Comparison of ENCODE assay signal across 11 cellular contexts in genomic region chr1:21976703-21977239, GRCh38. TPM values are rescaled to one million over a fixed set of nuclear protein-coding genes. Genes with fewer than 3 reads are reported as not detected.
DNase-seq lines count a peak whose midpoint lies in the region; ATAC-seq and TF ChIP-seq lines count a peak whose summit lies in the region.
"Not testable (repeated sequence)": the region's sequence is repeated elsewhere in the genome, so short reads cannot be mapped to it uniquely, and the experiment has no call there.
"Had no signal": no experiment of that assay in that cellular context is flagged by ENCODE, and none has a peak within 500 bp of the region (broad histone marks: within the 10 kb centered on the region; RNA-seq: fewer than 3 reads in every experiment).

A gene with protein sequence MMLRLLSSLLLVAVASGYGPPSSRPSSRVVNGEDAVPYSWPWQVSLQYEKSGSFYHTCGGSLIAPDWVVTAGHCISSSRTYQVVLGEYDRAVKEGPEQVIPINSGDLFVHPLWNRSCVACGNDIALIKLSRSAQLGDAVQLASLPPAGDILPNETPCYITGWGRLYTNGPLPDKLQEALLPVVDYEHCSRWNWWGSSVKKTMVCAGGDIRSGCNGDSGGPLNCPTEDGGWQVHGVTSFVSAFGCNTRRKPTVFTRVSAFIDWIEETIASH (plus strand): TSS chr1:21977022. CDS start chr1:21977040, 18 bp downstream.

- H3K9me3 ChIP-seq in body of pancreas; endodermal cell (ENCODE audit: control insufficient read depth, low read length); trophoblast cell (ENCODE audit: insufficient read depth, low read depth, low read length); stomach: not testable (repeated sequence)

- H2BK12ac ChIP-seq in trophoblast cell (ENCODE audit: low read length), result peak within 1 kb of the TSS; percentile 64

- ATAC-seq in body of pancreas, result peak; percentile 62

- not testable (repeated sequence) for H2AFZ ChIP-seq in trophoblast cell (ENCODE audit: insufficient read depth, low read length, poor library complexity)

- H3K27ac Mint-ChIP-seq in endodermal cell, result peak within 1 kb of the TSS; percentile 39

- not testable (repeated sequence) for H3K9me3 Mint-ChIP-seq in endodermal cell

- H3K4me2 ChIP-seq in trophoblast cell (ENCODE audit: low read length), result not testable (repeated sequence)

- H3K9ac ChIP-seq in endodermal cell (ENCODE audit: extremely low read depth, low read length, poor library complexity, severe bottlenecking); trophoblast cell (ENCODE audit: low read length): not testable (repeated sequence)

- H3K4me3 ChIP-seq in body of pancreas, result peak within 1 kb of the TSS; percentile 5 to 24
- H3K4me3 ChIP-seq in endodermal cell (ENCODE audit: low read length); trophoblast cell (ENCODE audit: low read depth, low read length); stomach: not testable (repeated sequence)

- H3K4me1 ChIP-seq in body of pancreas (peaks cover 37% of the 10 kb centered on the region), stomach (peaks cover 0 to 15% (median 13%) of the 10 kb centered on the region in 4 donors)
- H3K4me1 ChIP-seq in endodermal cell (ENCODE audit: control insufficient read depth, insufficient read depth, low read length); trophoblast cell (ENCODE audit: control insufficient read depth in 1 of 2, insufficient read depth in 2 of 2, low read length in 2 of 2): not testable (repeated sequence)

- H2AK5ac ChIP-seq in trophoblast cell (ENCODE audit: low read length), result not testable (repeated sequence)

- TF ChIP-seq POLR2A in body of pancreas (IDR thresholded peaks at IDR 0.05), result peak; percentile 52 to 91 (median 90)
- not testable (repeated sequence) for TF ChIP-seq POLR2A in stomach (IDR thresholded peaks at IDR 0.05)

- DNase-seq in DMS 273 (lab: John Stamatoyannopoulos, UW; ENCODE audit: unreplicated experiment) (peak; percentile 25), body of pancreas (peak; percentile 92 to 96 (median 96)), endodermal cell (peak; percentile 36)
- not testable (repeated sequence) for DNase-seq in mucosa of gallbladder (ENCODE audit: low spot score); trophoblast cell; stomach

- peak within 1 kb of the TSS; percentile 61; the same call in 1 of the 2 replicates for H3K27ac ChIP-seq in VCaP
- H3K27ac ChIP-seq in body of pancreas, result peak within 1 kb of the TSS; percentile 92 to 97 (median 94)
- not testable (repeated sequence) for H3K27ac ChIP-seq in endodermal cell (ENCODE audit: low read depth, low read length); trophoblast cell (ENCODE audit: low read depth, low read length)
- H3K27ac ChIP-seq in stomach, result peak within 1 kb of the TSS; percentile 5 to 73 (median 18)

- not testable (repeated sequence) for H2BK120ac ChIP-seq in trophoblast cell (ENCODE audit: insufficient read depth, low read length, poor library complexity)

- peak within 1 kb of the TSS; percentile 37 for H4K91ac ChIP-seq in trophoblast cell (ENCODE audit: low read depth, low read length)

- H4K12ac ChIP-seq in trophoblast cell (ENCODE audit: low read depth, low read length), result not testable (repeated sequence)

- not testable (repeated sequence) for TF ChIP-seq CTCF in VCaP (conservative IDR thresholded peaks at IDR 0.05); endodermal cell (conservative IDR thresholded peaks at IDR 0.05); stomach (IDR thresholded peaks at IDR 0.05)
- TF ChIP-seq CTCF in body of pancreas (IDR thresholded peaks at IDR 0.05), result peak in 1 of 7 experiments; percentile 13

- 43 to 45% methylated on average over 9 of the region's 9 CpGs for WGBS in body of pancreas, 2 donors
- WGBS in endodermal cell (ENCODE audit: insufficient coverage in 1 of 2, insufficient read length in 1 of 2), 2 experiments, result 93 to 96% methylated on average over 5 to 9 of the region's 9 CpGs
- no CpG with 5 or more reads among the region's 9 CpGs for WGBS in trophoblast cell (ENCODE audit: extremely low coverage, insufficient coverage, insufficient read length)
- WGBS in stomach, 5 donors, result 63 to 74% (median 69%) methylated on average over 7 to 9 of the region's 9 CpGs

- intact Hi-C loops in body of pancreas (cut with DNase I); stomach (cut with DNase I; ENCODE audit: low total_unique reads): not testable (repeated sequence)

- not testable (repeated sequence) for H3K36me3 ChIP-seq in body of pancreas (replicated peaks in 1 of 2; ENCODE audit: insufficient read depth in 1 of 2, low read depth in 2 of 2); endodermal cell (ENCODE audit: control insufficient read depth, insufficient read depth, low read length); trophoblast cell (ENCODE audit: control insufficient read depth in 1 of 2, insufficient read depth in 2 of 2, low read length in 2 of 2); stomach

- H3K18ac ChIP-seq in trophoblast cell (ENCODE audit: low read length), result not testable (repeated sequence)

- not testable (repeated sequence) for H3K79me2 ChIP-seq in trophoblast cell (ENCODE audit: control insufficient read depth, insufficient read depth, low read length, poor library complexity)

- not testable (repeated sequence) for H3K36me3 Mint-ChIP-seq in endodermal cell (ENCODE audit: low read depth)

- not testable (repeated sequence) for H4K8ac ChIP-seq in trophoblast cell (ENCODE audit: low read depth, low read length)

- not testable (repeated sequence) for H3K27me3 ChIP-seq in body of pancreas; endodermal cell (ENCODE audit: control insufficient read depth, insufficient read depth, low read length, poor library complexity, severe bottlenecking); trophoblast cell (ENCODE audit: insufficient read depth, low read length); stomach

- H2BK5ac ChIP-seq in trophoblast cell (ENCODE audit: low read depth, low read length, poor library complexity), result not testable (repeated sequence)

- H3K79me1 ChIP-seq in trophoblast cell (ENCODE audit: low read length), result not testable (repeated sequence)

- not testable (repeated sequence) for H3K4ac ChIP-seq in trophoblast cell (ENCODE audit: low read depth, low read length)

- not testable (repeated sequence) for H3K27me3 Mint-ChIP-seq in endodermal cell (ENCODE audit: insufficient read depth)

- not testable (repeated sequence) for TF ChIP-seq EP300 in stomach (IDR thresholded peaks at IDR 0.05)

- peaks cover 25% of the 10 kb centered on the region for H3K4me1 Mint-ChIP-seq in endodermal cell

- H3K23ac ChIP-seq in trophoblast cell (ENCODE audit: low read length), result not testable (repeated sequence)

- H3K14ac ChIP-seq in trophoblast cell (ENCODE audit: low read length), result not testable (repeated sequence)

- not testable (repeated sequence) for H3K4me3 Mint-ChIP-seq in endodermal cell

RNA-seq across cellular contexts. Expression of the gene that starts here (rescaled TPM):
- total RNA-seq in body of pancreas, result over 10,000 TPM; 12,815 to 27,120 TPM
- total RNA-seq in endodermal cell, result not detected
- not detected for polyA plus RNA-seq in endodermal cell (2013, experiment 1 of 2)
- not detected for polyA plus RNA-seq in endodermal cell (2013, experiment 2 of 2)
- total RNA-seq in mucosa of gallbladder, result 13.7 TPM
- polyA plus RNA-seq in trophoblast cell (2013), result not detected in 2 replicates
- 10 to 100 TPM in 1 of 5 donors, not detected in 4; 84.3 TPM for total RNA-seq in stomach
- polyA plus RNA-seq in stomach, result 10 to 100 TPM in 2 of 3 donors, 1 to 10 TPM in 1; 6.1 to 37.8 (median 18.6) TPM
- total RNA-seq: CD4-positive, alpha-beta T cell; CD8-positive, alpha-beta memory T cell had no signal
- polyA plus RNA-seq: A549; CD14-positive monocyte; CD8-positive, alpha-beta memory T cell had no signal

Comparison
In these comparisons a context has a peak if more than half of its experiments do, and no peak if none do; other contexts are left out.
1. RNA of the gene that starts here (total RNA-seq): 12,815 to 27,120 TPM in body of pancreas; 13.7 TPM in mucosa of gallbladder (single experiment), not detected in endodermal cell and 84.3 TPM in stomach; every median in the first group is over 100 times any median in the second.
2. Peak in DNase-seq in endodermal cell; RNA of the gene not detected or under 1 TPM.